In genomic region chr17:83201206-83202001, GRCh38 we compare ENCODE assay signal across 13 cellular contexts.
A peak's percentile ranks its signal among the peaks of the same experiment; 100 is the strongest.
DNase-seq lines count a peak whose midpoint lies in the region; ATAC-seq and TF ChIP-seq lines count a peak whose summit lies in the region.
"Had no signal": no experiment of that assay in that cellular context is flagged by ENCODE, and none has a peak within 500 bp of the region (broad histone marks: within the 10 kb centered on the region; RNA-seq: fewer than 3 reads in every experiment).

No MANE protein-coding gene starts in this region.

- intact Hi-C loops in cardiac septum (cut with DNase I) = no loop called here
- intact Hi-C loops in prostate gland (cut with DNase I) = no loop called here

- WGBS in prostate gland = 82% methylated on average over 9 of the region's 9 CpGs

- no peak for TF ChIP-seq POLR2A in prostate gland (IDR thresholded peaks at IDR 0.05)

- H3K36me3 Mint-ChIP-seq in CD4-positive, CD25-positive, alpha-beta regulatory T cell = no peaks in the 10 kb centered on the region
- no peaks in the 10 kb centered on the region for H3K36me3 Mint-ChIP-seq in activated CD4-positive, alpha-beta memory T cell treated with anti-CD3 and anti-CD28 coated beads, Interleukin-2, amount 10 ng/mL, durations not matched to agents 7 days and 5 days (ENCODE audit: low read depth)
- no peaks in the 10 kb centered on the region for H3K36me3 Mint-ChIP-seq in type B pancreatic cell

- H3K27me3 Mint-ChIP-seq in CD4-positive, CD25-positive, alpha-beta regulatory T cell = no peaks in the 10 kb centered on the region
- H3K27me3 Mint-ChIP-seq in activated CD4-positive, alpha-beta memory T cell treated with anti-CD3 and anti-CD28 coated beads, Interleukin-2, amount 10 ng/mL, durations not matched to agents 7 days and 5 days = no peaks in the 10 kb centered on the region
- no peaks in the 10 kb centered on the region for H3K27me3 Mint-ChIP-seq in type B pancreatic cell

- peak overlapping the region; percentile 14 for H3K27ac ChIP-seq in CD4-positive, CD25-positive, alpha-beta regulatory T cell (ENCODE audit: insufficient read depth, low read length, poor library complexity, severe bottlenecking)
- H3K27ac ChIP-seq in prostate gland = peak overlapping the region in 1 of 2 donors; percentile 41
- H3K27ac ChIP-seq: cardiac muscle cell, WERI-Rb-1 had no signal

- DNase-seq in CD4-positive, CD25-positive, alpha-beta regulatory T cell = no peak
- DNase-seq in activated CD4-positive, alpha-beta memory T cell treated with anti-CD3 and anti-CD28 coated beads, Interleukin-2, amount 10 ng/mL, durations not matched to agents 7 days and 5 days = peak; percentile 16
- DNase-seq in cardiac septum (ENCODE audit: low spot score) (peak; percentile 33), prostate gland (ENCODE audit: low spot score) (peak; percentile 2), mesenteric fat pad (ENCODE audit: low spot score) (no peak), Ammon's horn (ENCODE audit: low spot score) (no peak), type B pancreatic cell (ENCODE audit: extremely low spot score, unreplicated experiment) (no peak), NCI-H69 (lab: John Stamatoyannopoulos, UW) (no peak)
- DNase-seq: DND-41, PC-3 had no signal

- peaks cover 27% of the 10 kb centered on the region for H3K4me1 ChIP-seq in CD4-positive, CD25-positive, alpha-beta regulatory T cell (ENCODE audit: control insufficient read depth, insufficient read depth, low read length, poor library complexity, severe bottlenecking)
- no peaks in the 10 kb centered on the region for H3K4me1 ChIP-seq in prostate gland (replicated peaks)

- H3K36me3 ChIP-seq in CD4-positive, CD25-positive, alpha-beta regulatory T cell (ENCODE audit: control insufficient read depth, insufficient read depth, low read length) = no peaks in the 10 kb centered on the region
- no peaks in the 10 kb centered on the region for H3K36me3 ChIP-seq in prostate gland
- H3K36me3 ChIP-seq: cardiac muscle cell, WERI-Rb-1 had no signal

- ATAC-seq in CD4-positive, CD25-positive, alpha-beta regulatory T cell (ENCODE audit: low read depth in 2 of 2) = no peak
- ATAC-seq: GM23338 had no signal

- H3K27me3 ChIP-seq in CD4-positive, CD25-positive, alpha-beta regulatory T cell (ENCODE audit: control insufficient read depth, insufficient read depth, low read length) = no peaks in the 10 kb centered on the region
- no peaks in the 10 kb centered on the region for H3K27me3 ChIP-seq in prostate gland (replicated peaks; ENCODE audit: insufficient read depth)
- H3K27me3 ChIP-seq: cardiac muscle cell had no signal

- H3K9me3 ChIP-seq in CD4-positive, CD25-positive, alpha-beta regulatory T cell (ENCODE audit: control insufficient read depth in 2 of 2, low read length in 2 of 2) = no peaks in the 10 kb centered on the region
- no peaks in the 10 kb centered on the region for H3K9me3 ChIP-seq in prostate gland

- peak overlapping the region in 2 of 4 donors; percentile 11 to 27 for H3K4me3 Mint-ChIP-seq in CD4-positive, CD25-positive, alpha-beta regulatory T cell
- peak overlapping the region; percentile 3 for H3K4me3 Mint-ChIP-seq in activated CD4-positive, alpha-beta memory T cell treated with anti-CD3 and anti-CD28 coated beads, Interleukin-2, amount 10 ng/mL, durations not matched to agents 7 days and 5 days
- H3K4me3 Mint-ChIP-seq in type B pancreatic cell = no peak overlapping the region
- H3K4me3 Mint-ChIP-seq: GM23338 had no signal

- H3K9me3 Mint-ChIP-seq in CD4-positive, CD25-positive, alpha-beta regulatory T cell = no peaks in the 10 kb centered on the region
- H3K9me3 Mint-ChIP-seq in activated CD4-positive, alpha-beta memory T cell treated with anti-CD3 and anti-CD28 coated beads, Interleukin-2, amount 10 ng/mL, durations not matched to agents 7 days and 5 days = no peaks in the 10 kb centered on the region
- peaks cover 7% of the 10 kb centered on the region for H3K9me3 Mint-ChIP-seq in type B pancreatic cell

- TF ChIP-seq CTCF in prostate gland (IDR thresholded peaks at IDR 0.05) (no peak), type B pancreatic cell (conservative IDR thresholded peaks at IDR 0.05) (no peak)

- H3K4me3 ChIP-seq in CD4-positive, CD25-positive, alpha-beta regulatory T cell (ENCODE audit: low read depth, low read length) = no peak overlapping the region
- no peak overlapping the region for H3K4me3 ChIP-seq in prostate gland
- H3K4me3 ChIP-seq: cardiac muscle cell, GM23338 had no signal

- CTCF ChIA-PET in activated CD4-positive, alpha-beta memory T cell treated with anti-CD3 and anti-CD28 coated beads, Interleukin-2, amount 10 ng/mL, durations not matched to agents 7 days and 5 days (lab: Charles Lee) = interaction anchor here (1.5 to 1.7 kb wide), 3 partner anchors 20 to 420 kb away, joined by 4 to 5 read pairs (median 4); no protein-coding TSS in a partner anchor

- H3K27ac Mint-ChIP-seq in CD4-positive, CD25-positive, alpha-beta regulatory T cell = peak overlapping the region in 2 of 3 donors; percentile 87 to 90
- peak overlapping the region; percentile 98 for H3K27ac Mint-ChIP-seq in activated CD4-positive, alpha-beta memory T cell treated with anti-CD3 and anti-CD28 coated beads, Interleukin-2, amount 10 ng/mL, durations not matched to agents 7 days and 5 days
- H3K27ac Mint-ChIP-seq in type B pancreatic cell = no peak overlapping the region
- H3K27ac Mint-ChIP-seq: GM23338 had no signal

- POLR2A ChIA-PET in activated CD4-positive, alpha-beta memory T cell treated with anti-CD3 and anti-CD28 coated beads, Interleukin-2, amount 10 ng/mL, durations not matched to agents 7 days and 5 days (lab: Charles Lee) = interaction anchor here (0.6 to 2.8 kb wide), 6 partner anchors 58 to 358 kb away, joined by 3 to 11 read pairs (median 6); partner anchors contain the start of gene METRNL

- peaks cover 5 to 40% (median 15%) of the 10 kb centered on the region in 4 donors for H3K4me1 Mint-ChIP-seq in CD4-positive, CD25-positive, alpha-beta regulatory T cell
- H3K4me1 Mint-ChIP-seq in activated CD4-positive, alpha-beta memory T cell treated with anti-CD3 and anti-CD28 coated beads, Interleukin-2, amount 10 ng/mL, durations not matched to agents 7 days and 5 days = peaks cover 71% of the 10 kb centered on the region
- peaks cover 9% of the 10 kb centered on the region for H3K4me1 Mint-ChIP-seq in type B pancreatic cell (ENCODE audit: unreplicated experiment)
- H3K4me1 Mint-ChIP-seq: GM23338 had no signal

Comparison
In these comparisons a context has a peak if more than half of its experiments do, and no peak if none do; other contexts are left out.
1. DNase-seq: peak in activated CD4-positive, alpha-beta memory T cell treated with anti-CD3 and anti-CD28 coated beads, Interleukin-2, amount 10 ng/mL, durations not matched to agents 7 days and 5 days (single experiment), cardiac septum (single experiment) and prostate gland (single experiment); none in CD4-positive, CD25-positive, alpha-beta regulatory T cell (0 of 3), mesenteric fat pad (single experiment), Ammon's horn (single experiment), type B pancreatic cell (single experiment) and NCI-H69 (single experiment).